1 cellular context compared by ENCODE assay signal in genomic region chr5:57566914-57567313, GRCh38.
TF ChIP-seq lines count a peak whose summit lies in the region.

No MANE protein-coding gene starts in this region.

TF ChIP-seq in SK-N-SH, 30 proteins besides CTCF, POLR2A, EP300 and RAD21 (continued from another document):
- TF ChIP-seq USF2 (IDR thresholded peaks at IDR 0.05; ENCODE audit: borderline replicate concordance, low read depth, low read length): no peak
- TF ChIP-seq EZH2phosphoT487 (IDR thresholded peaks at IDR 0.05; ENCODE audit: borderline replicate concordance, low read depth): no peak
- no peak for TF ChIP-seq RFX5 (IDR thresholded peaks at IDR 0.05; ENCODE audit: low read length)
- TF ChIP-seq USF1 (IDR thresholded peaks at IDR 0.05; ENCODE audit: borderline replicate concordance, low read depth): no peak
- no peak for TF ChIP-seq TEAD4 (IDR thresholded peaks at IDR 0.05; ENCODE audit: borderline replicate concordance, insufficient read depth)
- TF ChIP-seq TCF12 (IDR thresholded peaks at IDR 0.05): no peak
